In genomic region chr1:67722292-67722944, GRCh38 we compare ENCODE assay signal across 17 cellular contexts. TPM values are rescaled to one million over a fixed set of nuclear protein-coding genes. Genes with fewer than 3 reads are reported as not detected.
DNase-seq lines count a peak whose midpoint lies in the region; ATAC-seq, FAIRE-seq and TF ChIP-seq lines count a peak whose summit lies in the region.
"Had no signal": no experiment of that assay in that cellular context is flagged by ENCODE, and none has a peak within 500 bp of the region (broad histone marks: within the 10 kb centered on the region; RNA-seq: fewer than 3 reads in every experiment).

No MANE protein-coding gene starts in this region.

- H3K4me1 ChIP-seq in foreskin keratinocyte (peaks cover 47% of the 10 kb centered on the region), subcutaneous abdominal adipose tissue (ENCODE audit: control insufficient read depth in 5 of 5, insufficient read depth in 5 of 5, low read length in 5 of 5) (peaks cover 0 to 43% (median 15%) of the 10 kb centered on the region in 5 donors)

- H3K36me3 ChIP-seq in WERI-Rb-1 (no peaks in the 10 kb centered on the region), subcutaneous abdominal adipose tissue (ENCODE audit: control insufficient read depth in 5 of 5, insufficient read depth in 5 of 5, low read length in 5 of 5) (peaks cover 0 to 5% (median 0%) of the 10 kb centered on the region in 5 donors)
- H3K36me3 ChIP-seq: heart left ventricle had no signal

- H3K4me3 Mint-ChIP-seq in T-helper 17 cell = no peak overlapping the region
- H3K4me3 Mint-ChIP-seq: activated CD8-positive, alpha-beta T cell treated with anti-CD3 and anti-CD28 coated beads, Interleukin-2, amount 10 ng/mL, durations not matched to agents 7 days and 5 days had no signal

- H3K4me3 ChIP-seq in WERI-Rb-1 (ENCODE audit: low read depth, low read length) = peak overlapping the region; percentile 32
- H3K4me3 ChIP-seq in subcutaneous abdominal adipose tissue (ENCODE audit: low read depth in 1 of 5, low read length in 5 of 5) = no peak overlapping the region
- H3K4me3 ChIP-seq: heart left ventricle, SK-N-MC, testis had no signal

- FAIRE-seq in GM19239 (lab: Jason Lieb, UNC) = no peak

- H3K4me1 Mint-ChIP-seq in T-helper 17 cell = no peaks in the 10 kb centered on the region

- H3K9me3 ChIP-seq in WERI-Rb-1 (ENCODE audit: severe bottlenecking) (no peaks in the 10 kb centered on the region), subcutaneous abdominal adipose tissue (ENCODE audit: control insufficient read depth in 5 of 5, low read length in 5 of 5) (no peaks in the 10 kb centered on the region), T-helper 17 cell (ENCODE audit: control insufficient read depth, low read length, poor library complexity, severe bottlenecking) (no peaks in the 10 kb centered on the region)
- H3K9me3 ChIP-seq: heart left ventricle, testis had no signal

- no peak overlapping the region for H3K27ac Mint-ChIP-seq in T-helper 17 cell
- H3K27ac Mint-ChIP-seq: activated CD8-positive, alpha-beta T cell treated with anti-CD3 and anti-CD28 coated beads, Interleukin-2, amount 10 ng/mL, durations not matched to agents 7 days and 5 days had no signal

- H3K36me3 Mint-ChIP-seq in T-helper 17 cell (ENCODE audit: low read depth) = no peaks in the 10 kb centered on the region

- H3K27me3 ChIP-seq in WERI-Rb-1 (ENCODE audit: insufficient read depth, low read depth, severe bottlenecking) = no peaks in the 10 kb centered on the region
- H3K27me3 ChIP-seq in foreskin keratinocyte = no peaks in the 10 kb centered on the region
- no peaks in the 10 kb centered on the region for H3K27me3 ChIP-seq in subcutaneous abdominal adipose tissue (ENCODE audit: control insufficient read depth in 5 of 5, insufficient read depth in 4 of 5, low read length in 5 of 5)
- H3K27me3 ChIP-seq: heart left ventricle, testis had no signal

- H3K27ac ChIP-seq in WERI-Rb-1 = peak overlapping the region; percentile 71
- peak overlapping the region; percentile 67 for H3K27ac ChIP-seq in foreskin keratinocyte
- H3K27ac ChIP-seq in subcutaneous abdominal adipose tissue (ENCODE audit: low read depth, low read length) = peak overlapping the region; percentile 22
- H3K27ac ChIP-seq: C4-2B, SK-N-MC had no signal

- peaks cover 4% of the 10 kb centered on the region for H3K27me3 Mint-ChIP-seq in T-helper 17 cell

- no peak overlapping the region for H3K9ac ChIP-seq in subcutaneous abdominal adipose tissue (ENCODE audit: low read length in 5 of 5)

- DNase-seq in WERI-Rb-1 (peak; percentile 51), foreskin keratinocyte (no peak), GM19239 (ENCODE audit: insufficient read length, low spot score) (no peak), epidermal melanocyte (ENCODE audit: insufficient read length, low spot score) (no peak), T-helper 17 cell (no peak)
- DNase-seq: activated CD8-positive, alpha-beta T cell treated with anti-CD3 and anti-CD28 coated beads, Interleukin-2, amount 10 ng/mL, durations not matched to agents 7 days and 5 days; activated effector memory CD4-positive, alpha-beta T cell treated with anti-CD3 and anti-CD28 coated beads, Interleukin-2, amount 50 U/mL, for 16 hours; heart left ventricle; kidney glomerular epithelial cell; NCI-H1417; posterior cingulate gyrus; stimulated activated CD4-positive, alpha-beta T cell treated with anti-CD3 and anti-CD28 coated beads, Interleukin-15, amount 100 ng/mL, for 24 hours; testis had no signal

- TF ChIP-seq CTCF in WERI-Rb-1 (IDR thresholded peaks at IDR 0.05; ENCODE audit: low read depth, low read length) (no peak), foreskin keratinocyte (conservative IDR thresholded peaks at IDR 0.05) (no peak)

- ATAC-seq in HG03280 (IDR thresholded peaks at IDR 0.05; ENCODE audit: unreplicated experiment) (peak; percentile 3), foreskin keratinocyte (no peak), T-helper 17 cell (no peak)
- ATAC-seq: activated CD8-positive, alpha-beta T cell treated with anti-CD3 and anti-CD28 coated beads, Interleukin-2, amount 10 ng/mL, durations not matched to agents 7 days and 5 days had no signal

RNA-seq across cellular contexts. Expression of gene GADD45A, which starts 37.4 kb away (rescaled TPM):
- total RNA-seq in foreskin keratinocyte (99.9 and 107 TPM in 2 replicates), T-helper 17 cell (10 to 100 TPM; 25.4 to 65.6 TPM)
- polyA plus RNA-seq in foreskin keratinocyte = 115 and 131 TPM in 2 replicates
